In the genomic region with DNA sequence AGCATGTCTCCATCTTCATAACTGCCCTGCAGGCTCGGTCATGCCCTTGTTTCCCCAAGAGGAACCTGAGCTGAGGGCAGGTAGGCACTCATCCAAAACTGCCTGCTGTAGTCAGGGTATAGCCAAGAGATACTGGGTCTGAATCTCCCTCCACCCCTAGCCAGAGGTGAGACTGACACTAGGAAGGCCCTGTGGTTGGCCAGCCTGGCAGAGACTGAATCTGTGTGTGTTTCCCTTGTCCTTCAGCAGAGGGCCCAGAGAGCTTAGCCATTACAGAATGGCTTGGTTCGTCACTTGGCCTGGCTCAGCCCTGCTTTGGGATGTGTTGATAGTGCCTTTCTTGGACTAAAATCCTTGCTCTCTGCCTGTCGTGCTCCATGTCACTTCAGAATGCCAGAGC, we compare ENCODE assay signal across 16 cellular contexts.
DNase-seq lines count a peak whose midpoint lies in the region; ATAC-seq and TF ChIP-seq lines count a peak whose summit lies in the region.
"Had no signal": no experiment of that assay in that cellular context is flagged by ENCODE, and none has a peak within 500 bp of the region (broad histone marks: within the 10 kb centered on the region; RNA-seq: fewer than 3 reads in every experiment).

No MANE protein-coding gene starts in this region.

- 64 to 85% (median 66%) methylated on average over 3 of the region's 3 CpGs for WGBS in psoas muscle, 3 donors

- peak; percentile 87 for ATAC-seq in left ventricle myocardium superior
- ATAC-seq in psoas muscle: no peak
- ATAC-seq: CD8-positive, alpha-beta T cell had no signal

- no peaks in the 10 kb centered on the region for H3K9me2 ChIP-seq in MM.1S (replicated peaks; ENCODE audit: insufficient read depth, low read length)

- no peak for DNase-seq in GM06990 (ENCODE audit: extremely low read depth, insufficient read length)
- DNase-seq in cerebellar nuclear complex (lab: John Stamatoyannopoulos, UW): peak; percentile 40 to 62
- DNase-seq in left ventricle myocardium superior: peak; percentile 71
- DNase-seq in pons (ENCODE audit: low spot score): peak; percentile 32
- no peak for DNase-seq in psoas muscle
- no peak for DNase-seq in MM.1S
- DNase-seq in NCI-H510A treated with DMSO at 0.1 percent for 48 hours (lab: John Stamatoyannopoulos, UW): no peak
- no peak for DNase-seq in NCI-H2029 (lab: John Stamatoyannopoulos, UW)
- DNase-seq: activated CD4-positive, alpha-beta T cell treated with anti-CD3 and anti-CD28 coated beads for 1 hour; CD8-positive, alpha-beta T cell; DMS79; Kasumi-1; NCI-H1417; nephron progenitor cell; retina; SJCRH30 had no signal

- no peak overlapping the region for H3K9ac ChIP-seq in MM.1S (ENCODE audit: low read length)

- no peaks in the 10 kb centered on the region for H3K9me3 ChIP-seq in psoas muscle
- H3K9me3 ChIP-seq in MM.1S (replicated peaks; ENCODE audit: insufficient read depth, low read length): no peaks in the 10 kb centered on the region
- H3K9me3 ChIP-seq: SJCRH30 had no signal

- H2AFZ ChIP-seq in MM.1S (ENCODE audit: low read length): no peak overlapping the region

- H3F3A ChIP-seq in MM.1S (ENCODE audit: insufficient read depth, low read length): peaks cover 13% of the 10 kb centered on the region; the same call in 1 of the 2 replicates

- peak; percentile 1 for TF ChIP-seq CTCF in GM06990 (IDR thresholded peaks at IDR 0.05; ENCODE audit: insufficient read depth, low read length, poor library complexity, severe bottlenecking)
- TF ChIP-seq CTCF in psoas muscle (IDR thresholded peaks at IDR 0.05): no peak
- no peak for TF ChIP-seq CTCF in MM.1S (IDR thresholded peaks at IDR 0.05; ENCODE audit: low read length)

- H3K27ac ChIP-seq in psoas muscle (no peak overlapping the region), MM.1S (ENCODE audit: low read length) (no peak overlapping the region)
- H3K27ac ChIP-seq: SJCRH30 had no signal

- H3K27me3 ChIP-seq in GM06990 (replicated peaks; ENCODE audit: control insufficient read depth, insufficient read depth, low read length) (no peaks in the 10 kb centered on the region), psoas muscle (ENCODE audit: insufficient read depth in 3 of 3, low read length in 2 of 3) (no peaks in the 10 kb centered on the region), MM.1S (replicated peaks; ENCODE audit: insufficient read depth, low read length) (no peaks in the 10 kb centered on the region)
- H3K27me3 ChIP-seq: SJCRH30 had no signal

- H3K36me3 ChIP-seq in GM06990 (ENCODE audit: control insufficient read depth, insufficient read depth, low read length) (peaks cover 19% of the 10 kb centered on the region), psoas muscle (ENCODE audit: insufficient read depth in 1 of 2, low read depth in 1 of 2) (peaks cover 0 to 69% of the 10 kb centered on the region in 2 donors), MM.1S (replicated peaks; ENCODE audit: insufficient read depth, low read length) (no peaks in the 10 kb centered on the region)
- H3K36me3 ChIP-seq: SJCRH30 had no signal

- intact Hi-C loops in left ventricle myocardium superior (cut with micrococcal nuclease): no loop called here
- intact Hi-C loops in psoas muscle (cut with DNase I): loop anchor here in 1 of 2 donors (10.0 kb wide), 1 partner anchor 143 kb away; a partner anchor contains a TSS

- no peak overlapping the region for H3K4me3 ChIP-seq in GM06990 (replicated peaks; ENCODE audit: low read depth, low read length)
- H3K4me3 ChIP-seq in psoas muscle: no peak overlapping the region
- H3K4me3 ChIP-seq in MM.1S (ENCODE audit: low read length): no peak overlapping the region
- H3K4me3 ChIP-seq: SJCRH30 had no signal

- H4K20me1 ChIP-seq in MM.1S (ENCODE audit: insufficient read depth, low read length): no peaks in the 10 kb centered on the region

- H3K79me2 ChIP-seq in MM.1S (ENCODE audit: low read length): no peaks in the 10 kb centered on the region

- no peak overlapping the region for H3K4me2 ChIP-seq in MM.1S (ENCODE audit: low read depth, low read length)

- H3K4me1 ChIP-seq in psoas muscle: no peaks in the 10 kb centered on the region
- peaks cover 14% of the 10 kb centered on the region for H3K4me1 ChIP-seq in MM.1S (ENCODE audit: low read length)

Comparison
In these comparisons a context has a peak if more than half of its experiments do, and no peak if none do; other contexts are left out.
1. DNase-seq: peak in cerebellar nuclear complex (2 of 2), left ventricle myocardium superior (single experiment) and pons (single experiment); none in GM06990 (single experiment), psoas muscle (0 of 2), MM.1S (single experiment), NCI-H510A treated with DMSO at 0.1 percent for 48 hours (single experiment) and NCI-H2029 (single experiment).